In the genomic region with DNA sequence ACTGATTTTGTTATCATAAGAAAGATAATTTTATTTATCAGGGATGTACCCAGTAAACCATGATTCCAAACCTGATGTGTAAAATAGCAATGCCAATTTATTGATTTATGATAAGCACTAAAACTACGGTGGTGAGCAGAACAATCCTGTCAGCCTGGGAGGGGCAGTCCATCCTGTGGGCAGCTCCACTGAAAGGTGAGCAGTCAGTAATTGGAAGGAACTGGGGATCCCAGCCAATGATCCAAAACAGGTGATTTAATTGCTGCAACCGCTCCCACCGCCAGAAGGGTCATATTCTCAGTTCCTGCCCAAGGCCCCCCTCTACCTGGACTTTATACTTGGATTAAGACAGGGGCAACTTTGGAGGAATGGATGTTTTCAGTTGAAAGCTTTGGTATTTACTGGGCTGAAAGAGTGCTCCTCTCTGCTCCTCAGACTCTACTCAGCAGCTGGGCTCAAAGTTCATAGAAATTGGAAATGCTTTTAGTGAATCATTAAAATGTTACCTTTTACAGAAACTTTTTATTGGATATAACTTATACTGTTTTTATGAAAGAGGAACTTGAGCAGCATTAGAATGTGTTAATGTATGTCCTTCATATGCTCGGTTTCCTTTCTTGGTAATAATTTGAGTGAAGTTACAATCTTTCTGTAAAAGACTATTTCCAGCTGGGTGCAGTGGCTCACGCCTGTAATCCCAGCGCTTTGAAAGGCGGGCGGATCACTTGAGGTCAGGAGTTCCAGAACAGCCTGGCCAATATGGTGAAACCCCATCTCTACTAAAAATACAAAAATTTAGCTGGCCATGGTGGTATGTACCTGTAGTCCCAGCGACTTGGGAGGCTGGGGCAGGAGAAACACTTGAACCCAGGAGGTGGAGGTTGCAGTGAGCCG, we compare ENCODE assay signal across 27 cellular contexts. TPM values are rescaled to one million over a fixed set of nuclear protein-coding genes. Genes with fewer than 3 reads are reported as not detected.
DNase-seq lines count a peak whose midpoint lies in the region; ATAC-seq and TF ChIP-seq lines count a peak whose summit lies in the region.
"Had no signal": no experiment of that assay in that cellular context is flagged by ENCODE, and none has a peak within 500 bp of the region (broad histone marks: within the 10 kb centered on the region; RNA-seq: fewer than 3 reads in every experiment).

No MANE protein-coding gene starts in this region.

- TF ChIP-seq POLR2A in sigmoid colon (IDR thresholded peaks at IDR 0.05): no peak

- ATAC-seq in GM21717 (IDR thresholded peaks at IDR 0.05; ENCODE audit: unreplicated experiment) (no peak), HG03354 (IDR thresholded peaks at IDR 0.05; ENCODE audit: poor library complexity, severe bottlenecking, unreplicated experiment) (no peak)
- ATAC-seq: activated naive CD8-positive, alpha-beta T cell treated with anti-CD3 and anti-CD28 coated beads, Interleukin-2, amount 50 U/mL, for 24 hours; CD8-positive, alpha-beta T cell; natural killer cell treated with Interleukin-12 subunit alpha and Interleukin-12 subunit beta and Interleukin-15 and Interleukin-18, amount 100 ng/mL, for 72 hours; stimulated activated naive CD8-positive, alpha-beta T cell treated with anti-CD3 and anti-CD28 coated beads, Interleukin-15, Interleukin-2, amounts not matched to agents 100 U/mL and 50 U/mL, for 24 hours; T-helper 17 cell had no signal

- BruUV-seq in Caco-2 (replicated peaks; lab: Mats Ljungman, UMichigan): no TSS peak

- H3K4me1 ChIP-seq in Caco-2: peaks cover 82% of the 10 kb centered on the region
- peaks cover 0 to 96% (median 83%) of the 10 kb centered on the region in 4 donors for H3K4me1 ChIP-seq in sigmoid colon
- H3K4me1 ChIP-seq: pancreas had no signal

- H3K4me3 Mint-ChIP-seq in Caco-2 (ENCODE audit: unreplicated experiment): peak overlapping the region; percentile 65
- H3K4me3 Mint-ChIP-seq: activated naive CD8-positive, alpha-beta T cell treated with anti-CD3 and anti-CD28 coated beads, Interleukin-2, amount 50 U/mL, for 24 hours; activated T-cell treated with anti-CD3 and anti-CD28 coated beads, Interleukin-2, amount 50 U/mL, for 24 hours; brain; CD8-positive, alpha-beta T cell; natural killer cell treated with Interleukin-12 subunit alpha and Interleukin-12 subunit beta and Interleukin-15 and Interleukin-18, amount 100 ng/mL, for 72 hours; T-helper 17 cell had no signal

- H3K27me3 Mint-ChIP-seq in Caco-2 (ENCODE audit: insufficient read depth, unreplicated experiment): no peaks in the 10 kb centered on the region
- H3K27me3 Mint-ChIP-seq: brain had no signal

- H3K27ac ChIP-seq in cingulate gyrus (ENCODE audit: low read depth, low read length): peak overlapping the region; percentile 71
- peak overlapping the region; percentile 82 to 90 (median 86) for H3K27ac ChIP-seq in sigmoid colon
- H3K27ac ChIP-seq: pancreas had no signal

- 27 to 71% methylated on average over 10 of the region's 10 CpGs for WGBS in sigmoid colon, 2 donors

- H3K36me3 ChIP-seq in Caco-2 (ENCODE audit: control insufficient read depth, insufficient read depth, low read length) (no peaks in the 10 kb centered on the region; the same call in 1 of the 2 replicates), sigmoid colon (no peaks in the 10 kb centered on the region)
- H3K36me3 ChIP-seq: pancreas, right atrium auricular region had no signal

- peak in 1 of 2 experiments; percentile 69 for DNase-seq in Caco-2
- DNase-seq in left kidney (ENCODE audit: low read depth, low spot score): peak; percentile 46
- no peak for DNase-seq in sigmoid colon
- no peak for DNase-seq in NCI-H1092 treated with DMSO at 0.1 percent for 48 hours (lab: John Stamatoyannopoulos, UW)
- DNase-seq in NCI-H774 (lab: John Stamatoyannopoulos, UW): no peak
- DNase-seq: activated CD4-positive, alpha-beta T cell treated with anti-CD3 and anti-CD28 coated beads for 4 hours; activated gamma-delta T cell treated with Interleukin-2 at 50 U/mL for 16 hours; activated naive CD8-positive, alpha-beta T cell treated with anti-CD3 and anti-CD28 coated beads, Interleukin-2, amount 50 U/mL, for 24 hours; activated T-cell treated with anti-CD3 and anti-CD28 coated beads, Interleukin-2, amount 50 U/mL, for 24 hours; CD8-positive, alpha-beta T cell; DMS53; glutamatergic neuron; GOT3; midbrain; MM.1S; NCI-H146; NCI-H510A treated with DMSO at 0.1 percent for 48 hours; pancreas; stimulated activated naive CD8-positive, alpha-beta T cell treated with anti-CD3 and anti-CD28 coated beads, Interleukin-15, Interleukin-2, amounts not matched to agents 100 U/mL and 50 U/mL, for 24 hours; T-helper 17 cell had no signal

- H3K9me3 Mint-ChIP-seq in Caco-2 (ENCODE audit: unreplicated experiment): no peaks in the 10 kb centered on the region
- H3K9me3 Mint-ChIP-seq: activated naive CD8-positive, alpha-beta T cell treated with anti-CD3 and anti-CD28 coated beads, Interleukin-2, amount 50 U/mL, for 24 hours; activated T-cell treated with anti-CD3 and anti-CD28 coated beads, Interleukin-2, amount 50 U/mL, for 24 hours; brain; CD8-positive, alpha-beta T cell; natural killer cell treated with Interleukin-12 subunit alpha and Interleukin-12 subunit beta and Interleukin-15 and Interleukin-18, amount 100 ng/mL, for 72 hours had no signal

- no peaks in the 10 kb centered on the region for H3K9me3 ChIP-seq in Caco-2
- no peaks in the 10 kb centered on the region for H3K9me3 ChIP-seq in sigmoid colon
- H3K9me3 ChIP-seq: pancreas, right atrium auricular region had no signal

- H3K4me1 Mint-ChIP-seq in Caco-2 (ENCODE audit: low read depth, unreplicated experiment): peaks cover 45% of the 10 kb centered on the region
- H3K4me1 Mint-ChIP-seq: T-helper 17 cell had no signal

- POLR2A ChIA-PET in Caco-2 (lab: Charles Lee): interaction anchor here (0.6 kb wide), 2 partner anchors 9 to 26 kb away, joined by 3 read pairs; no protein-coding TSS in a partner anchor

- intact Hi-C loops in Caco-2 (cut with micrococcal nuclease; ENCODE audit: unreplicated experiment): no loop called here
- intact Hi-C loops in sigmoid colon (cut with DNase I): no loop called here

- H3K4me3 ChIP-seq in Caco-2 (ENCODE audit: low read depth, low read length) (no peak overlapping the region), sigmoid colon (no peak overlapping the region)
- H3K4me3 ChIP-seq: coronary artery, pancreas, right atrium auricular region had no signal

- H3K27ac Mint-ChIP-seq in Caco-2 (ENCODE audit: unreplicated experiment): peak overlapping the region; percentile 96
- H3K27ac Mint-ChIP-seq: activated naive CD8-positive, alpha-beta T cell treated with anti-CD3 and anti-CD28 coated beads, Interleukin-2, amount 50 U/mL, for 24 hours; activated T-cell treated with anti-CD3 and anti-CD28 coated beads, Interleukin-2, amount 50 U/mL, for 24 hours; CD8-positive, alpha-beta T cell; natural killer cell treated with Interleukin-12 subunit alpha and Interleukin-12 subunit beta and Interleukin-15 and Interleukin-18, amount 100 ng/mL, for 72 hours; T-helper 17 cell had no signal

- CTCF ChIA-PET in Caco-2 (lab: Charles Lee): interaction anchor here (1.0 to 1.5 kb wide), 2 partner anchors 8 to 15 kb away, joined by 3 to 8 read pairs; no protein-coding TSS in a partner anchor

- no peak for TF ChIP-seq EP300 in sigmoid colon (IDR thresholded peaks at IDR 0.05)

- TF ChIP-seq CTCF in Caco-2 (IDR thresholded peaks at IDR 0.05; ENCODE audit: insufficient read depth in 1 of 2, low read depth in 1 of 2, low read length in 1 of 2, severe bottlenecking in 1 of 2, unreplicated experiment in 1 of 2): no peak
- TF ChIP-seq CTCF in sigmoid colon (IDR thresholded peaks at IDR 0.05): no peak

- H3K36me3 Mint-ChIP-seq in Caco-2 (ENCODE audit: insufficient read depth, unreplicated experiment): peaks cover 21% of the 10 kb centered on the region
- H3K36me3 Mint-ChIP-seq: brain; CD8-positive, alpha-beta T cell; natural killer cell treated with Interleukin-12 subunit alpha and Interleukin-12 subunit beta and Interleukin-15 and Interleukin-18, amount 100 ng/mL, for 72 hours had no signal

- H3K27me3 ChIP-seq in Caco-2 (replicated peaks; ENCODE audit: control insufficient read depth, insufficient read depth, low read length) (no peaks in the 10 kb centered on the region), sigmoid colon (no peaks in the 10 kb centered on the region)
- H3K27me3 ChIP-seq: right atrium auricular region had no signal

RNA-seq across cellular contexts. Expression of gene SCHIP1, which starts 49.7 kb away (rescaled TPM):
- total RNA-seq in Caco-2 (2022): 3.0 and 3.4 TPM in 2 replicates
- 10 to 100 TPM; 19.9 to 44.1 (median 31.3) TPM for total RNA-seq in sigmoid colon
- polyA plus RNA-seq in sigmoid colon: 1 to 10 TPM in 2 of 3 donors, not detected in 1; 1.8 to 4.1 TPM
- total RNA-seq: CD8-positive, alpha-beta T cell; natural killer cell treated with Interleukin-12 subunit alpha and Interleukin-12 subunit beta and Interleukin-15 and Interleukin-18, amount 100 ng/mL, for 72 hours; T-helper 17 cell had no signal
